Comparison of ENCODE assay signal across 24 cellular contexts in genomic region chr13:99226493-99226892, GRCh38. TPM values are rescaled to one million over a fixed set of nuclear protein-coding genes. Genes with fewer than 3 reads are reported as not detected.
A peak's percentile ranks its signal among the peaks of the same experiment; 100 is the strongest.
DNase-seq lines count a peak whose midpoint lies in the region; ATAC-seq and TF ChIP-seq lines count a peak whose summit lies in the region.
"Had no signal": no experiment of that assay in that cellular context is flagged by ENCODE, and none has a peak within 500 bp of the region (broad histone marks: within the 10 kb centered on the region; RNA-seq: fewer than 3 reads in every experiment).

No MANE protein-coding gene starts in this region.

- H3K79me2 ChIP-seq in DOHH2 (ENCODE audit: control insufficient read depth, low read length), result peaks cover 97% of the 10 kb centered on the region

- H3K27ac ChIP-seq in CD4-positive, CD25-positive, alpha-beta regulatory T cell (ENCODE audit: insufficient read depth, low read length, poor library complexity, severe bottlenecking), result no peak overlapping the region
- H3K27ac ChIP-seq in DOHH2 (ENCODE audit: low read depth, low read length), result no peak overlapping the region
- H3K27ac ChIP-seq: epithelial cell of prostate had no signal

- peak overlapping the region in 2 of 3 donors; percentile 2 to 85 for H3K27ac Mint-ChIP-seq in CD4-positive, CD25-positive, alpha-beta regulatory T cell
- H3K27ac Mint-ChIP-seq in activated T-helper 2 cell treated with anti-CD3 and anti-CD28 coated beads, Interferon-gamma antibody, Interleukin-2, Interleukin-4, amounts not matched to agents 10 μg/mL and 5 μg/mL and 100 μg/mL, durations not matched to agents 14 hours and 24 hours and 36 hours, result peak overlapping the region; percentile 40
- H3K27ac Mint-ChIP-seq in naive B cell, result peak overlapping the region in 2 of 6 donors; percentile 8 to 70

- peaks cover 16% of the 10 kb centered on the region; the same call in 1 of the 2 replicates for H4K20me1 ChIP-seq in DOHH2 (ENCODE audit: control insufficient read depth, insufficient read depth, low read depth, low read length)

- no peaks in the 10 kb centered on the region for H3K9me3 ChIP-seq in CD4-positive, CD25-positive, alpha-beta regulatory T cell (ENCODE audit: control insufficient read depth in 2 of 2, low read length in 2 of 2)
- no peaks in the 10 kb centered on the region for H3K9me3 ChIP-seq in DOHH2 (ENCODE audit: control insufficient read depth, insufficient read depth, low read length)
- H3K9me3 ChIP-seq: BE2C had no signal

- H3K4me3 ChIP-seq in CD4-positive, CD25-positive, alpha-beta regulatory T cell (ENCODE audit: low read depth, low read length), result no peak overlapping the region
- no peak overlapping the region for H3K4me3 ChIP-seq in DOHH2 (ENCODE audit: low read length)
- H3K4me3 ChIP-seq: skin epidermis had no signal

- H3K4me1 Mint-ChIP-seq in CD4-positive, CD25-positive, alpha-beta regulatory T cell, result peaks cover 49 to 92% (median 71%) of the 10 kb centered on the region in 4 donors
- peaks cover 70% of the 10 kb centered on the region for H3K4me1 Mint-ChIP-seq in activated T-helper 2 cell treated with anti-CD3 and anti-CD28 coated beads, Interferon-gamma antibody, Interleukin-2, Interleukin-4, amounts not matched to agents 10 μg/mL and 5 μg/mL and 100 μg/mL, durations not matched to agents 14 hours and 24 hours and 36 hours (ENCODE audit: low read depth)
- peaks cover 61 to 98% (median 85%) of the 10 kb centered on the region in 3 donors for H3K4me1 Mint-ChIP-seq in naive B cell

- no peak for TF ChIP-seq CTCF in DOHH2 (IDR thresholded peaks at IDR 0.05; ENCODE audit: low read depth, low read length, poor library complexity, severe bottlenecking)

- peaks cover 17% of the 10 kb centered on the region for H3F3A ChIP-seq in DOHH2 (ENCODE audit: control insufficient read depth, insufficient read depth)

- no peak for ATAC-seq in CD4-positive, CD25-positive, alpha-beta regulatory T cell (ENCODE audit: low read depth in 2 of 2)
- no peak for ATAC-seq in naive B cell (ENCODE audit: low read depth in 2 of 2)
- no peak for ATAC-seq in HG03097 (IDR thresholded peaks at IDR 0.05; ENCODE audit: low FRiP score, unreplicated experiment)
- ATAC-seq: Panc1 had no signal

- DNase-seq in CD4-positive, CD25-positive, alpha-beta regulatory T cell, result no peak
- no peak for DNase-seq in activated T-helper 2 cell treated with anti-CD3 and anti-CD28 coated beads, Interferon-gamma antibody, Interleukin-2, Interleukin-4, amounts not matched to agents 10 μg/mL and 5 μg/mL and 100 μg/mL, durations not matched to agents 14 hours and 24 hours and 36 hours (ENCODE audit: low spot score)
- DNase-seq in naive B cell, result no peak
- DNase-seq in dermis blood vessel endothelial cell, result no peak
- no peak for DNase-seq in mucosa of gallbladder (ENCODE audit: low spot score)
- DNase-seq: activated CD4-positive, alpha-beta T cell treated with anti-CD3 and anti-CD28 coated beads, Interleukin-2, amount 50 U/mL, for 4 hours; activated effector memory CD4-positive, alpha-beta T cell treated with anti-CD3 and anti-CD28 coated beads, Interleukin-2, amount 50 U/mL, for 16 hours; BE2C; cortex of kidney; DMS53; KG1; NCI-H1105; NCI-H2171; posterior cingulate gyrus; stimulated activated CD4-positive, alpha-beta T cell treated with anti-CD3 and anti-CD28 coated beads, Interleukin-4, amount 100 ng/mL, for 4 hours; stimulated activated CD8-positive, alpha-beta memory T cell treated with anti-CD3 and anti-CD28 coated beads, Interleukin-4, amount 100 ng/mL, for 48 hours had no signal

- H3K36me3 ChIP-seq in CD4-positive, CD25-positive, alpha-beta regulatory T cell (ENCODE audit: control insufficient read depth, insufficient read depth, low read length), result peaks cover 1% of the 10 kb centered on the region
- peaks cover 12% of the 10 kb centered on the region for H3K36me3 ChIP-seq in DOHH2 (ENCODE audit: control insufficient read depth, low read length)

- no peaks in the 10 kb centered on the region for H3K27me3 Mint-ChIP-seq in CD4-positive, CD25-positive, alpha-beta regulatory T cell
- H3K27me3 Mint-ChIP-seq in activated T-helper 2 cell treated with anti-CD3 and anti-CD28 coated beads, Interferon-gamma antibody, Interleukin-2, Interleukin-4, amounts not matched to agents 10 μg/mL and 5 μg/mL and 100 μg/mL, durations not matched to agents 14 hours and 24 hours and 36 hours (ENCODE audit: low read depth), result no peaks in the 10 kb centered on the region
- H3K27me3 Mint-ChIP-seq in naive B cell, result no peaks in the 10 kb centered on the region

- intact Hi-C loops in activated T-helper 2 cell treated with anti-CD3 and anti-CD28 coated beads, Interferon-gamma antibody, Interleukin-2, Interleukin-4, amounts not matched to agents 10 μg/mL and 5 μg/mL and 100 μg/mL, durations not matched to agents 14 hours and 24 hours and 36 hours (cut with micrococcal nuclease), result loop anchor here (5.0 kb wide), 1 partner anchor 199 kb away; no protein-coding TSS in a partner anchor

- peak overlapping the region; percentile 60; the same call in 1 of the 2 replicates for H3K4me2 ChIP-seq in DOHH2 (ENCODE audit: low read length)

- H3K36me3 Mint-ChIP-seq in CD4-positive, CD25-positive, alpha-beta regulatory T cell, result peaks cover 44% of the 10 kb centered on the region
- H3K36me3 Mint-ChIP-seq in activated T-helper 2 cell treated with anti-CD3 and anti-CD28 coated beads, Interferon-gamma antibody, Interleukin-2, Interleukin-4, amounts not matched to agents 10 μg/mL and 5 μg/mL and 100 μg/mL, durations not matched to agents 14 hours and 24 hours and 36 hours (ENCODE audit: low read depth), result peaks cover 57% of the 10 kb centered on the region
- peaks cover 18 to 27% of the 10 kb centered on the region in 2 donors for H3K36me3 Mint-ChIP-seq in naive B cell

- H3K27me3 ChIP-seq in CD4-positive, CD25-positive, alpha-beta regulatory T cell (ENCODE audit: control insufficient read depth, insufficient read depth, low read length), result no peaks in the 10 kb centered on the region
- H3K27me3 ChIP-seq in DOHH2 (ENCODE audit: control insufficient read depth, low read length), result no peaks in the 10 kb centered on the region
- H3K27me3 ChIP-seq: BE2C had no signal

- no peaks in the 10 kb centered on the region for H3K9me3 Mint-ChIP-seq in CD4-positive, CD25-positive, alpha-beta regulatory T cell
- peaks cover 7% of the 10 kb centered on the region for H3K9me3 Mint-ChIP-seq in activated T-helper 2 cell treated with anti-CD3 and anti-CD28 coated beads, Interferon-gamma antibody, Interleukin-2, Interleukin-4, amounts not matched to agents 10 μg/mL and 5 μg/mL and 100 μg/mL, durations not matched to agents 14 hours and 24 hours and 36 hours
- peaks cover 0 to 9% (median 4%) of the 10 kb centered on the region in 7 donors for H3K9me3 Mint-ChIP-seq in naive B cell

- no peaks in the 10 kb centered on the region for H3K9me2 ChIP-seq in DOHH2 (replicated peaks; ENCODE audit: control insufficient read depth, low read length)

- H3K4me1 ChIP-seq in CD4-positive, CD25-positive, alpha-beta regulatory T cell (ENCODE audit: control insufficient read depth, insufficient read depth, low read length, poor library complexity, severe bottlenecking), result peaks cover 47% of the 10 kb centered on the region
- peaks cover 100% of the 10 kb centered on the region for H3K4me1 ChIP-seq in DOHH2 (ENCODE audit: control insufficient read depth, low read length)
- H3K4me1 ChIP-seq: BE2C had no signal

- H3K4me3 Mint-ChIP-seq in CD4-positive, CD25-positive, alpha-beta regulatory T cell, result peak overlapping the region in 3 of 4 donors; percentile 3 to 57 (median 19)
- H3K4me3 Mint-ChIP-seq in activated T-helper 2 cell treated with anti-CD3 and anti-CD28 coated beads, Interferon-gamma antibody, Interleukin-2, Interleukin-4, amounts not matched to agents 10 μg/mL and 5 μg/mL and 100 μg/mL, durations not matched to agents 14 hours and 24 hours and 36 hours (ENCODE audit: low read depth), result no peak overlapping the region
- peak overlapping the region in 6 of 8 donors; percentile 0 to 54 (median 24) for H3K4me3 Mint-ChIP-seq in naive B cell

RNA-seq across cellular contexts. Expression of gene UBAC2, which starts 25.8 kb away (rescaled TPM):
- total RNA-seq in CD4-positive, CD25-positive, alpha-beta regulatory T cell, result 62.8 TPM
- 100 to 1,000 TPM; 101 to 122 (median 105) TPM for polyA plus RNA-seq in CD4-positive, CD25-positive, alpha-beta regulatory T cell
- total RNA-seq in activated T-helper 2 cell treated with anti-CD3 and anti-CD28 coated beads, Interferon-gamma antibody, Interleukin-2, Interleukin-4, amounts not matched to agents 10 μg/mL and 5 μg/mL and 100 μg/mL, durations not matched to agents 14 hours and 24 hours and 36 hours, result 53.4 and 55.1 TPM in 2 replicates
- 100 to 1,000 TPM; 107 to 132 (median 115) TPM for polyA plus RNA-seq in naive B cell (ENCODE audit: low read depth in 6 of 6)
- 48.8 and 57.3 TPM in 2 replicates for total RNA-seq in dermis blood vessel endothelial cell
- 65.8 TPM for total RNA-seq in mucosa of gallbladder

RNA-seq across cellular contexts. Expression of gene GPR18, which starts 31.7 kb away (rescaled TPM):
- 8.6 TPM for total RNA-seq in CD4-positive, CD25-positive, alpha-beta regulatory T cell
- 10 to 100 TPM in 2 of 4 donors, 1 to 10 TPM in 2; 6.1 to 22.6 (median 10.5) TPM for polyA plus RNA-seq in CD4-positive, CD25-positive, alpha-beta regulatory T cell
- 7.4 and 8.4 TPM in 2 replicates for total RNA-seq in activated T-helper 2 cell treated with anti-CD3 and anti-CD28 coated beads, Interferon-gamma antibody, Interleukin-2, Interleukin-4, amounts not matched to agents 10 μg/mL and 5 μg/mL and 100 μg/mL, durations not matched to agents 14 hours and 24 hours and 36 hours
- 100 to 1,000 TPM in 5 of 6 donors, 10 to 100 TPM in 1; 70.6 to 229 (median 135) TPM for polyA plus RNA-seq in naive B cell (ENCODE audit: low read depth in 6 of 6)
- not detected in 2 replicates for total RNA-seq in dermis blood vessel endothelial cell
- 0.37 TPM for total RNA-seq in mucosa of gallbladder
- total RNA-seq: H1, lower leg skin, myocyte had no signal
- polyA plus RNA-seq: H1 had no signal
